In genomic region chr22:45007247-45007945, GRCh38 we compare ENCODE assay signal across 8 cellular contexts. TPM values are rescaled to one million over a fixed set of nuclear protein-coding genes. Genes with fewer than 3 reads are reported as not detected.
DNase-seq lines count a peak whose midpoint lies in the region; ATAC-seq and TF ChIP-seq lines count a peak whose summit lies in the region.

No MANE protein-coding gene starts in this region.

- WGBS in esophagus muscularis mucosa: 0% methylated on average over 16 of the region's 91 CpGs

- H3K4me1 ChIP-seq in esophagus muscularis mucosa: peaks cover 19 to 55% (median 50%) of the 10 kb centered on the region in 4 donors

- H3K27me3 ChIP-seq in esophagus muscularis mucosa: peaks cover 0 to 81% (median 25%) of the 10 kb centered on the region in 4 donors

- no peaks in the 10 kb centered on the region for H3K9me3 ChIP-seq in esophagus muscularis mucosa

- TF ChIP-seq POLR2A in esophagus muscularis mucosa (IDR thresholded peaks at IDR 0.05; ENCODE audit: low read depth): no peak

- H3K27me3 Mint-ChIP-seq in osteocyte (ENCODE audit: unreplicated experiment): peaks cover 52% of the 10 kb centered on the region

- intact Hi-C loops in esophagus muscularis mucosa (cut with DNase I): loop anchor here (5.0 kb wide), 1 partner anchor 155 kb away; the partner anchor contains the start of gene NUP50

- peak overlapping the region; percentile 57 to 89 (median 82) for H3K27ac ChIP-seq in esophagus muscularis mucosa (replicated peaks in 1 of 4)

- H3K4me3 ChIP-seq in esophagus muscularis mucosa: peak overlapping the region; percentile 55 to 80 (median 66)

- H3K9me3 Mint-ChIP-seq in osteocyte (ENCODE audit: unreplicated experiment): no peaks in the 10 kb centered on the region

- no peak for TF ChIP-seq EP300 in esophagus muscularis mucosa (IDR thresholded peaks at IDR 0.05)

- H3K4me1 Mint-ChIP-seq in osteocyte (ENCODE audit: unreplicated experiment): peaks cover 18% of the 10 kb centered on the region

- H3K36me3 Mint-ChIP-seq in osteocyte (ENCODE audit: unreplicated experiment): peaks cover 2% of the 10 kb centered on the region

- no peak overlapping the region for H3K27ac Mint-ChIP-seq in osteocyte (ENCODE audit: unreplicated experiment)

- H3K36me3 ChIP-seq in esophagus muscularis mucosa: no peaks in the 10 kb centered on the region

- no peak for TF ChIP-seq CTCF in esophagus muscularis mucosa (IDR thresholded peaks at IDR 0.05)
- TF ChIP-seq CTCF in osteocyte (IDR thresholded peaks at IDR 0.05): no peak

- no peak for ATAC-seq in HG02642 (IDR thresholded peaks at IDR 0.05; ENCODE audit: poor library complexity, unreplicated experiment)

- H3K4me3 Mint-ChIP-seq in osteocyte (ENCODE audit: unreplicated experiment): peak overlapping the region; percentile 67

- DNase-seq in COR-L47 (lab: John Stamatoyannopoulos, UW) (peak; percentile 65), NCI-H82 (lab: John Stamatoyannopoulos, UW) (peak; percentile 84), esophagus muscularis mucosa (ENCODE audit: extremely low spot score) (no peak), osteocyte (ENCODE audit: extremely low spot score, unreplicated experiment) (no peak), NCI-H345 (lab: John Stamatoyannopoulos, UW) (no peak), NCI-H1930 (lab: John Stamatoyannopoulos, UW) (no peak), NOMO-1 treated with DMSO at 0.1 percent for 48 hours (lab: John Stamatoyannopoulos, UW; ENCODE audit: unreplicated experiment) (no peak)

RNA-seq across cellular contexts. Expression of gene PHF21B, which starts 2.4 kb away (rescaled TPM):
- total RNA-seq in esophagus muscularis mucosa (1 to 10 TPM in 2 of 4 donors, under 1 TPM in 1, not detected in 1; 0.50 to 9.4 (median 1.8) TPM), osteocyte (0.54 TPM in 1 of 2 replicates, not detected in the other)

Comparison
In these comparisons a context has a peak if more than half of its experiments do, and no peak if none do; other contexts are left out.
1. DNase-seq: peak in COR-L47 (single experiment) and NCI-H82 (single experiment); none in esophagus muscularis mucosa (single experiment), osteocyte (single experiment), NCI-H345 (single experiment), NCI-H1930 (0 of 2) and NOMO-1 treated with DMSO at 0.1 percent for 48 hours (single experiment).